Comparison of ENCODE assay signal across 9 cellular contexts in the genomic region with DNA sequence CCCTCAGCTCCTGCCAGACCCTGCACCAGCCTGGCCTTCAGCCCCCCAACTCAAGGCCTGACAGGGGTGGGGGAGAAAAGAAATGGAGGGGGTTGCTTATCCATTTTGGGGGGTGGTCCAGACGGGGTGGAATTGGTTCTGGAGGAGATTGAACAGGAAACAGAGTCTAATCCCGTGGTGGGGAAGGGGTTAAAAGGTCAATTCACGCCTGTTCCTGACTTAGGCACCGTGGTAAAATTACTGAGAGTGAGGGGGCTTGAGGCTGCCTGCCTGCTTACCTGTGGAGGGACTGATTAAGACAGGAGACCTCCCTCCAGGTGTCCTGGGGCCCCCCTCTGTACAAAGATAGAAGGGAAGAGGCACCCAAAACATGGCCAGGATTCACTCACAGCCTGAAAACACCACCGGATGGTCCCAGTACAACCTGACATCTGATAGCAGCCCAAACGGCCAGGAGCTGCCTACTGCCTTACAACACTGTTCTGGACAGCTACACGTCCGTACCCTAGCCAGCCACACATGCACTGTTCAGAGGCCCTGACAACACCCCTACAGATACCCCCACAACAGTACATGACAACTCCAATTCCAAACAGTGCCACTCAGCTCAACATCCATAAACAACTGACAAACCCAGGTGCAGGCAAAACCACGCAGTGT. TPM values are rescaled to one million over a fixed set of nuclear protein-coding genes. Genes with fewer than 3 reads are reported as not detected.
DNase-seq lines count a peak whose midpoint lies in the region; ATAC-seq and TF ChIP-seq lines count a peak whose summit lies in the region.
"Had no signal": no experiment of that assay in that cellular context is flagged by ENCODE, and none has a peak within 500 bp of the region (broad histone marks: within the 10 kb centered on the region; RNA-seq: fewer than 3 reads in every experiment).

No MANE protein-coding gene starts in this region.

- H3K4me1 ChIP-seq in BLaER1 (peaks cover 99% of the 10 kb centered on the region), RWPE2 (ENCODE audit: insufficient read depth, poor library complexity, severe bottlenecking) (peaks cover 64% of the 10 kb centered on the region), heart right ventricle (peaks cover 69 to 97% (median 92%) of the 10 kb centered on the region in 9 donors), prostate gland (replicated peaks) (peaks cover 31% of the 10 kb centered on the region)

- H3K4me3 ChIP-seq in BLaER1 (peak overlapping the region; percentile 42; the same call in 1 of the 2 replicates), RWPE2 (ENCODE audit: severe bottlenecking) (no peak overlapping the region), heart right ventricle (peak overlapping the region in 1 of 10 donors; percentile 0), prostate gland (no peak overlapping the region)

- H3K9ac ChIP-seq in BLaER1 = peak overlapping the region; percentile 76

- H3K4me2 ChIP-seq in BLaER1 = peak overlapping the region; percentile 92

- H3K4me3 Mint-ChIP-seq in activated CD8-positive, alpha-beta T cell treated with anti-CD3 and anti-CD28 coated beads for 36 hours = no peak overlapping the region

- TF ChIP-seq CTCF in RWPE2 (IDR thresholded peaks at IDR 0.05; ENCODE audit: poor library complexity, severe bottlenecking) (no peak), heart right ventricle (IDR thresholded peaks at IDR 0.05) (no peak), prostate gland (IDR thresholded peaks at IDR 0.05) (no peak)
- no peak for TF ChIP-seq CTCF in activated CD8-positive, alpha-beta T cell treated with anti-CD3 and anti-CD28 coated beads for 36 hours (IDR thresholded peaks at IDR 0.05)

- H3K27ac Mint-ChIP-seq in activated CD8-positive, alpha-beta T cell treated with anti-CD3 and anti-CD28 coated beads for 36 hours = no peak overlapping the region

- peaks cover 29% of the 10 kb centered on the region for H3K4me1 Mint-ChIP-seq in activated CD8-positive, alpha-beta T cell treated with anti-CD3 and anti-CD28 coated beads for 36 hours (ENCODE audit: low read depth)

- POLR2A ChIA-PET in activated CD8-positive, alpha-beta T cell treated with anti-CD3 and anti-CD28 coated beads for 36 hours (lab: Charles Lee) = interaction anchor here (1.0 to 2.9 kb wide), 3 partner anchors 11 to 33 kb away, joined by 3 to 12 read pairs (median 5); no protein-coding TSS in a partner anchor

- intact Hi-C loops in heart right ventricle (cut with DNase I) (no loop called here), prostate gland (cut with DNase I) (no loop called here)
- intact Hi-C loops in activated CD8-positive, alpha-beta T cell treated with anti-CD3 and anti-CD28 coated beads for 36 hours (cut with micrococcal nuclease) = no loop called here

- peak overlapping the region; percentile 83 for H3K27ac ChIP-seq in BLaER1
- peak overlapping the region; percentile 88 for H3K27ac ChIP-seq in RWPE2 (ENCODE audit: poor library complexity, severe bottlenecking)
- H3K27ac ChIP-seq in heart right ventricle = peak overlapping the region; percentile 65 to 98 (median 93)
- peak overlapping the region; percentile 86 to 91 for H3K27ac ChIP-seq in prostate gland

- CTCF ChIA-PET in activated CD8-positive, alpha-beta T cell treated with anti-CD3 and anti-CD28 coated beads for 36 hours (lab: Charles Lee) = interaction anchor here (0.9 to 15.1 kb wide), 2 partner anchors 17 to 35 kb away, joined by 3 to 178 read pairs; no protein-coding TSS in a partner anchor

- H3K9me3 ChIP-seq in BLaER1 (no peaks in the 10 kb centered on the region), RWPE2 (ENCODE audit: severe bottlenecking) (no peaks in the 10 kb centered on the region), heart right ventricle (no peaks in the 10 kb centered on the region), prostate gland (no peaks in the 10 kb centered on the region)

- no peaks in the 10 kb centered on the region for H3K9me3 Mint-ChIP-seq in activated CD8-positive, alpha-beta T cell treated with anti-CD3 and anti-CD28 coated beads for 36 hours

- DNase-seq in RWPE2 (ENCODE audit: low spot score) (no peak), heart right ventricle (no peak), prostate gland (ENCODE audit: low spot score) (no peak), NCI-H510A (lab: John Stamatoyannopoulos, UW) (no peak)
- DNase-seq in activated CD8-positive, alpha-beta T cell treated with anti-CD3 and anti-CD28 coated beads for 36 hours = no peak
- no peak for DNase-seq in stimulated activated CD4-positive, alpha-beta T cell treated with anti-CD3 and anti-CD28 coated beads, Interleukin-4, amount 100 ng/mL, for 24 hours
- DNase-seq: activated T-cell treated with anti-CD3 and anti-CD28 coated beads, Interleukin-2, amount 50 U/mL, for 48 hours had no signal

- H3K36me3 Mint-ChIP-seq in activated CD8-positive, alpha-beta T cell treated with anti-CD3 and anti-CD28 coated beads for 36 hours (ENCODE audit: low read depth) = no peaks in the 10 kb centered on the region

- 12 to 19% methylated on average over 9 of the region's 9 CpGs for WGBS in heart right ventricle, 2 donors
- 16% methylated on average over 9 of the region's 9 CpGs for WGBS in prostate gland

- peaks cover 99% of the 10 kb centered on the region for H4K20me1 ChIP-seq in BLaER1

- H3K27me3 Mint-ChIP-seq in activated CD8-positive, alpha-beta T cell treated with anti-CD3 and anti-CD28 coated beads for 36 hours = peaks cover 4% of the 10 kb centered on the region

- no peak for ATAC-seq in RWPE2 (ENCODE audit: low read depth)
- no peak for ATAC-seq in heart right ventricle
- ATAC-seq in activated CD8-positive, alpha-beta T cell treated with anti-CD3 and anti-CD28 coated beads for 36 hours = no peak
- ATAC-seq in GM19463 (IDR thresholded peaks at IDR 0.05; ENCODE audit: unreplicated experiment) = no peak

- no peak for TF ChIP-seq POLR2A in prostate gland (IDR thresholded peaks at IDR 0.05)

- H3K36me3 ChIP-seq in BLaER1 (peaks cover 9% of the 10 kb centered on the region), RWPE2 (ENCODE audit: low read depth) (peaks cover 5% of the 10 kb centered on the region; the same call in 1 of the 2 replicates), heart right ventricle (peaks cover 0 to 4% (median 0%) of the 10 kb centered on the region in 9 donors), prostate gland (no peaks in the 10 kb centered on the region)

- H3K27me3 ChIP-seq in BLaER1 = no peaks in the 10 kb centered on the region
- no peaks in the 10 kb centered on the region for H3K27me3 ChIP-seq in RWPE2 (ENCODE audit: insufficient read depth, poor library complexity, severe bottlenecking)
- peaks cover 0 to 20% (median 0%) of the 10 kb centered on the region in 7 donors for H3K27me3 ChIP-seq in heart right ventricle
- H3K27me3 ChIP-seq in prostate gland (replicated peaks; ENCODE audit: insufficient read depth) = no peaks in the 10 kb centered on the region

RNA-seq across cellular contexts. Expression of a gene that starts 31.8 kb away (rescaled TPM):
- total RNA-seq in heart right ventricle = 10 to 100 TPM; 32.2 to 53.1 (median 42.9) TPM
- 10 to 100 TPM; 17.0 to 33.7 TPM for polyA plus RNA-seq in heart right ventricle
- total RNA-seq in prostate gland = 10 to 100 TPM; 27.1 to 83.7 TPM
- total RNA-seq in activated CD8-positive, alpha-beta T cell treated with anti-CD3 and anti-CD28 coated beads for 36 hours = 10 to 100 TPM; 26.3 to 27.6 TPM
